In the genomic region with DNA sequence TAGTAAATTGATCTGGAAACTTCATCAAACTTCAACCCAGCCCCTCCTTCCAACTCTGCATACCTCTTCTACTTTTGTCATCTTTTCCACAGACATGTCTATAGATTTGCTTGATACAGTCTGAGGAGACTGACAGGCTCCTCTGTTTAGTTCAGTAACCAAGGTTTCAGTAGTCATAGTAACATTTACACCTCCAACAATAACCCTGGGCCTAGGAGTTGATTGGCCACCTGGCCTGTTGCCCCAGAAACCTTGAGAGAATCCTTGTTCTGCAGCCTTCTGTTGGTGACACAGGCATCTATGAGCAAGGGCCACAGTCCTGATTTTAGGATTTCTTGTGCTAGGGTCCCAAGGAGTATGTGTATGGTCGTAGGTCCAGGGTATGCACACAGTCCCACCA, we compare ENCODE assay signal across 10 cellular contexts. TPM values are rescaled to one million over a fixed set of nuclear protein-coding genes. Genes with fewer than 3 reads are reported as not detected.
DNase-seq lines count a peak whose midpoint lies in the region; ATAC-seq lines count a peak whose summit lies in the region.
"Had no signal": no experiment of that assay in that cellular context is flagged by ENCODE, and none has a peak within 500 bp of the region (broad histone marks: within the 10 kb centered on the region; RNA-seq: fewer than 3 reads in every experiment).

A gene (minus strand): TSS at position 122 of the 400 bp plus-strand sequence. CDS start 26 bp downstream, at position 96.

- 71% methylated on average over 1 of the region's 1 CpG for WGBS in right cardiac atrium

- no peaks in the 10 kb centered on the region for H3K27me3 ChIP-seq in right cardiac atrium (ENCODE audit: control insufficient read depth, insufficient read depth)

- H3K4me3 ChIP-seq in right cardiac atrium (ENCODE audit: low read length): no peak within 1 kb of the TSS

- DNase-seq in AG08396 (ENCODE audit: low spot score) (peak; percentile 18), Caki2 (ENCODE audit: low read depth) (peak; percentile 43), SK-MEL-5 (ENCODE audit: low read depth, low spot score) (peak; percentile 34), right cardiac atrium (no peak), AG20443 (ENCODE audit: low spot score) (no peak), DMS114 treated with DMSO at 0.1 percent for 48 hours (lab: John Stamatoyannopoulos, UW; ENCODE audit: unreplicated experiment) (no peak), A172 (ENCODE audit: low spot score) (no peak), NCI-H1092 treated with DMSO at 0.1 percent for 48 hours (lab: John Stamatoyannopoulos, UW) (no peak)
- DNase-seq: kidney glomerular epithelial cell had no signal

- peak; percentile 17 to 20 for ATAC-seq in right cardiac atrium

- H3K9me3 ChIP-seq in right cardiac atrium (ENCODE audit: control insufficient read depth, low read length): no peaks in the 10 kb centered on the region

- intact Hi-C loops in right cardiac atrium (cut with DNase I): no loop called here

- H3K27ac ChIP-seq in right cardiac atrium (ENCODE audit: low read length): no peak within 1 kb of the TSS
- H3K27ac ChIP-seq: epithelial cell of prostate had no signal

- in situ Hi-C loops in Caki2 (cut with HindIII; ENCODE audit: low pct_unique_long_range_greater_than_20kb, low sequenced_read_pairs): no loop called here
- in situ Hi-C loops in SK-MEL-5 (cut with HindIII; ENCODE audit: low pct_unique_long_range_greater_than_20kb, low sequenced_read_pairs): no loop called here

- no peaks in the 10 kb centered on the region for H3K4me1 ChIP-seq in right cardiac atrium (ENCODE audit: control insufficient read depth, insufficient read depth, low read length)

RNA-seq across cellular contexts. Expression of the gene that starts here (rescaled TPM):
- not detected in 2 replicates for total RNA-seq in Caki2 (2014; rRNA removed; shearing (Covaris generic); ENCODE audit: low replicate concordance)
- total RNA-seq in SK-MEL-5 (2014; rRNA removed; shearing (Covaris generic)): not detected in 2 replicates
- not detected in 2 replicates for polyA plus RNA-seq in SK-MEL-5 (2015; cell fraction: cytosol; rRNA removed)
- polyA plus RNA-seq in SK-MEL-5 (2015; cell fraction: nucleus; rRNA removed): not detected in 2 replicates
- not detected for total RNA-seq in right cardiac atrium
- polyA plus RNA-seq in right cardiac atrium: not detected
- total RNA-seq in A172 (2014; rRNA removed; shearing (Covaris generic)): not detected in 2 replicates

Comparison
In these comparisons a context has a peak if more than half of its experiments do, and no peak if none do; other contexts are left out.
1. Peak in DNase-seq in Caki2; RNA of the gene not detected or under 1 TPM.
2. Peak in DNase-seq in SK-MEL-5; RNA of the gene not detected or under 1 TPM.
3. Peak in ATAC-seq in right cardiac atrium; RNA of the gene not detected or under 1 TPM.